1 cellular context compared by ENCODE assay signal in the genomic region with DNA sequence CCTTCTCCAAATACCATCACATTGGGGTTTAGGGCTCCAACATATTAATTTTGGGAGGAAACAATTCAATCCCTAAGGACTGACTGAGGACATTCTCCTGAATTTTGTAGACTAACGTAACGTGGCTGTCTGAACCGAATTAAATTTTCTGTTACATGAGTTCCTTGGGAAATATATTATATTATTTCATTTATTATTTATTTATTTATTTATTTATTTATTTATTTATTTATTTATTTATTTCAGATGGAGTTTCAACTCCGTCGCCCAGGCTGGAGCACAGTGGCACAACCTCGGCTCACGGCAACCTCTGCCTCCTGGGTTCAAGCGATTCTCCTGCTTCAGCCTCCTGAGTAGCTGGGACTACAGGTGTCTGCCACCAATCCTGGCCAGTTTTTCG.
A peak's percentile ranks its signal among the peaks of the same experiment; 100 is the strongest.
TF ChIP-seq lines count a peak whose summit lies in the region.

No MANE protein-coding gene starts in this region.

TF ChIP-seq in HEK293, 187 proteins besides CTCF, POLR2A, EP300 and RAD21 (continued from another document):
- peak; percentile 87 for TF ChIP-seq ZNF518A (tag by site-specific recombination; conservative IDR thresholded peaks at IDR 0.05; ENCODE audit: low read depth)
- TF ChIP-seq ZNF555 (tag by site-specific recombination; conservative IDR thresholded peaks at IDR 0.05): peak; percentile 88
- TF ChIP-seq ZNF140 (tag by site-specific recombination; IDR thresholded peaks at IDR 0.05): peak; percentile 68; the same call in 1 of the 2 replicates
- peak; percentile 70 for TF ChIP-seq ZNF623 (tag by site-specific recombination; IDR thresholded peaks at IDR 0.05)
- TF ChIP-seq ZXDB (tag by site-specific recombination; IDR thresholded peaks at IDR 0.05): peak; percentile 53; the same call in 1 of the 2 replicates
- peak; percentile 45; the same call in 1 of the 2 replicates for TF ChIP-seq ZNF266 (tag by site-specific recombination; IDR thresholded peaks at IDR 0.05; ENCODE audit: low read depth)
- TF ChIP-seq ZNF654 (tag by site-specific recombination; IDR thresholded peaks at IDR 0.05; ENCODE audit: low read depth): peak; percentile 21; the same call in 1 of the 2 replicates
- TF ChIP-seq, protein P1, sequence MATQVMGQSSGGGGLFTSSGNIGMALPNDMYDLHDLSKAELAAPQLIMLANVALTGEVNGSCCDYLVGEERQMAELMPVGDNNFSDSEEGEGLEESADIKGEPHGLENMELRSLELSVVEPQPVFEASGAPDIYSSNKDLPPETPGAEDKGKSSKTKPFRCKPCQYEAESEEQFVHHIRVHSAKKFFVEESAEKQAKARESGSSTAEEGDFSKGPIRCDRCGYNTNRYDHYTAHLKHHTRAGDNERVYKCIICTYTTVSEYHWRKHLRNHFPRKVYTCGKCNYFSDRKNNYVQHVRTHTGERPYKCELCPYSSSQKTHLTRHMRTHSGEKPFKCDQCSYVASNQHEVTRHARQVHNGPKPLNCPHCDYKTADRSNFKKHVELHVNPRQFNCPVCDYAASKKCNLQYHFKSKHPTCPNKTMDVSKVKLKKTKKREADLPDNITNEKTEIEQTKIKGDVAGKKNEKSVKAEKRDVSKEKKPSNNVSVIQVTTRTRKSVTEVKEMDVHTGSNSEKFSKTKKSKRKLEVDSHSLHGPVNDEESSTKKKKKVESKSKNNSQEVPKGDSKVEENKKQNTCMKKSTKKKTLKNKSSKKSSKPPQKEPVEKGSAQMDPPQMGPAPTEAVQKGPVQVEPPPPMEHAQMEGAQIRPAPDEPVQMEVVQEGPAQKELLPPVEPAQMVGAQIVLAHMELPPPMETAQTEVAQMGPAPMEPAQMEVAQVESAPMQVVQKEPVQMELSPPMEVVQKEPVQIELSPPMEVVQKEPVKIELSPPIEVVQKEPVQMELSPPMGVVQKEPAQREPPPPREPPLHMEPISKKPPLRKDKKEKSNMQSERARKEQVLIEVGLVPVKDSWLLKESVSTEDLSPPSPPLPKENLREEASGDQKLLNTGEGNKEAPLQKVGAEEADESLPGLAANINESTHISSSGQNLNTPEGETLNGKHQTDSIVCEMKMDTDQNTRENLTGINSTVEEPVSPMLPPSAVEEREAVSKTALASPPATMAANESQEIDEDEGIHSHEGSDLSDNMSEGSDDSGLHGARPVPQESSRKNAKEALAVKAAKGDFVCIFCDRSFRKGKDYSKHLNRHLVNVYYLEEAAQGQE (tag by site-specific recombination; IDR thresholded peaks at IDR 0.05): peak; percentile 67
- peak; percentile 88 for TF ChIP-seq ZNF426 (tag by site-specific recombination; IDR thresholded peaks at IDR 0.05)
